ENCODE assay signal across 10 cellular contexts in genomic region chr12:109099426-109100020, GRCh38. TPM values are rescaled to one million over a fixed set of nuclear protein-coding genes. Genes with fewer than 3 reads are reported as not detected.
DNase-seq lines count a peak whose midpoint lies in the region; ATAC-seq and TF ChIP-seq lines count a peak whose summit lies in the region.
"Had no signal": no experiment of that assay in that cellular context is flagged by ENCODE, and none has a peak within 500 bp of the region (broad histone marks: within the 10 kb centered on the region; RNA-seq: fewer than 3 reads in every experiment).

No MANE protein-coding gene starts in this region.

- H3K27ac ChIP-seq in heart right ventricle = peak overlapping the region in 8 of 10 donors; percentile 28 to 94 (median 90)
- peak overlapping the region; percentile 37 for H3K27ac ChIP-seq in upper lobe of right lung

- H3K9me3 ChIP-seq in heart right ventricle (no peaks in the 10 kb centered on the region), upper lobe of right lung (no peaks in the 10 kb centered on the region)

- H3K4me1 ChIP-seq in heart right ventricle = peaks cover 12 to 30% (median 21%) of the 10 kb centered on the region in 9 donors
- H3K4me1 ChIP-seq in upper lobe of right lung = peaks cover 17% of the 10 kb centered on the region

- ATAC-seq in heart right ventricle (no peak), Right ventricle myocardium superior (ENCODE audit: poor library complexity) (no peak), upper lobe of right lung (no peak), HG03159 (IDR thresholded peaks at IDR 0.05; ENCODE audit: unreplicated experiment) (no peak)

- intact Hi-C loops in heart right ventricle (cut with DNase I) = loop anchor here in 3 of 10 donors (10.0 kb wide), 6 partner anchors 145 to 535 kb away; partner anchors contain the start of genes DAO (in 2 of the 3), ISCU (in 1 of the 3) and SART3 (in 1 of the 3)
- intact Hi-C loops in Right ventricle myocardium superior (cut with DNase I) = loop anchor here (10.0 kb wide), 1 partner anchor 215 kb away; the partner anchor contains the start of gene DAO
- intact Hi-C loops in upper lobe of right lung (cut with DNase I) = no loop called here

- peak overlapping the region in 6 of 10 donors; percentile 73 to 91 (median 88) for H3K4me3 ChIP-seq in heart right ventricle
- H3K4me3 ChIP-seq in astrocyte of the cerebellum (ENCODE audit: low read depth, low read length) = peak overlapping the region; percentile 75
- H3K4me3 ChIP-seq in upper lobe of right lung = peak overlapping the region; percentile 70

- no peak for DNase-seq in heart right ventricle
- DNase-seq in Right ventricle myocardium superior = no peak
- DNase-seq in astrocyte of the cerebellum (ENCODE audit: low read depth) = no peak
- DNase-seq in mesenteric fat pad (ENCODE audit: low spot score) = peak; percentile 69
- no peak for DNase-seq in upper lobe of right lung
- DNase-seq in dermis blood vessel endothelial cell = no peak
- no peak for DNase-seq in NOMO-1 (lab: John Stamatoyannopoulos, UW; ENCODE audit: unreplicated experiment in 2 of 2)
- DNase-seq: NCI-H1048, retina had no signal

- H3K27me3 ChIP-seq in heart right ventricle = no peaks in the 10 kb centered on the region
- no peaks in the 10 kb centered on the region for H3K27me3 ChIP-seq in upper lobe of right lung

- no peak for TF ChIP-seq CTCF in heart right ventricle (IDR thresholded peaks at IDR 0.05)
- no peak for TF ChIP-seq CTCF in astrocyte of the cerebellum (IDR thresholded peaks at IDR 0.05; ENCODE audit: low read depth, low read length, missing control alignments)
- TF ChIP-seq CTCF in upper lobe of right lung (IDR thresholded peaks at IDR 0.05) = no peak

- H3K36me3 ChIP-seq in heart right ventricle (peaks cover 0 to 50% (median 31%) of the 10 kb centered on the region in 9 donors), upper lobe of right lung (peaks cover 31% of the 10 kb centered on the region)

- in situ Hi-C loops in astrocyte of the cerebellum (cut with HindIII; ENCODE audit: low sequenced_read_pairs) = loop anchor here (25.0 kb wide), 1 partner anchor 288 kb away; no protein-coding TSS in a partner anchor

- 83 to 84% methylated on average over 12 of the region's 12 CpGs for WGBS in heart right ventricle, 2 donors

RNA-seq across cellular contexts. Expression of gene UNG, which starts 2.1 kb away (rescaled TPM):
- total RNA-seq in heart right ventricle (10 to 100 TPM; 21.6 to 37.3 (median 27.8) TPM), Right ventricle myocardium superior (24.8 TPM), mesenteric fat pad (46.3 TPM), upper lobe of right lung (18.2 TPM), dermis blood vessel endothelial cell (29.1 and 33.5 TPM in 2 replicates)
- 10 to 100 TPM; 14.2 to 17.0 TPM for polyA plus RNA-seq in heart right ventricle

RNA-seq across cellular contexts. Expression of gene ALKBH2, which starts 6.3 kb away (rescaled TPM):
- total RNA-seq in heart right ventricle (10 to 100 TPM in 1 of 10 donors, 1 to 10 TPM in 9; 5.4 to 11.7 (median 7.1) TPM), Right ventricle myocardium superior (7.2 TPM), mesenteric fat pad (18.6 TPM), upper lobe of right lung (10.1 TPM), dermis blood vessel endothelial cell (5.5 and 8.0 TPM in 2 replicates)
- 10 to 100 TPM; 19.4 to 20.6 TPM for polyA plus RNA-seq in heart right ventricle

RNA-seq across cellular contexts. Expression of gene ACACB, which starts 16.9 kb away (rescaled TPM):
- total RNA-seq in heart right ventricle (100 to 1,000 TPM in 6 of 10 donors, 10 to 100 TPM in 4; 69.7 to 241 (median 107) TPM), Right ventricle myocardium superior (167 TPM), mesenteric fat pad (1,896 TPM), upper lobe of right lung (35.2 TPM), dermis blood vessel endothelial cell (6.0 and 8.8 TPM in 2 replicates)
- 100 to 1,000 TPM in 1 of 2 donors, 10 to 100 TPM in 1; 12.8 to 193 TPM for polyA plus RNA-seq in heart right ventricle

RNA-seq across cellular contexts. Expression of gene USP30, which starts 47.1 kb away (rescaled TPM):
- total RNA-seq in heart right ventricle (10 to 100 TPM in 8 of 10 donors, 1 to 10 TPM in 2; 8.8 to 22.2 (median 13.1) TPM), Right ventricle myocardium superior (12.2 TPM), mesenteric fat pad (15.1 TPM), upper lobe of right lung (13.6 TPM), dermis blood vessel endothelial cell (6.2 and 7.0 TPM in 2 replicates)
- 10 to 100 TPM in 1 of 2 donors, 1 to 10 TPM in 1; 4.8 to 10.5 TPM for polyA plus RNA-seq in heart right ventricle
